In the genomic region with DNA sequence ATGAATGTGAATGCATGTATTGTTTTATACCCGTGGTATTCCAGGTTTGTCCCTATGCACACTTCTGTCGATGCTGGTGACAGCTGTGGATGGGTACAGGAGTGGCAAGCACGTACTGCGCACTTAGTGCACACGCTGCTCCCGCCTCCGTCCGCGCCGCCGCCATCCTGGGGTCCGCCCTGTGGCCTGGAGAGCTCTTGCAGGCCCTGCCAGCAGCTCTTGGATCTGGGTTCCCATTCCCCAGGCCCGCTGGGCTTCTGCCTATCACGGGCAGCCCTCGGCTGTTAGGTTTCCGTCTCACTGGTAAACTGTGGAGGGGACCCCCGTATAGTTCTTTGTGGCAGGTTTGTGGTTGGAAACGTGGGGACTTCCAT, we compare ENCODE assay signal across 10 cellular contexts. TPM values are rescaled to one million over a fixed set of nuclear protein-coding genes. Genes with fewer than 3 reads are reported as not detected.
DNase-seq lines count a peak whose midpoint lies in the region; ATAC-seq, FAIRE-seq and TF ChIP-seq lines count a peak whose summit lies in the region.
"Had no signal": no experiment of that assay in that cellular context is flagged by ENCODE, and none has a peak within 500 bp of the region (broad histone marks: within the 10 kb centered on the region; RNA-seq: fewer than 3 reads in every experiment).

No MANE protein-coding gene starts in this region.

- no peaks in the 10 kb centered on the region for H3K36me3 ChIP-seq in body of pancreas (replicated peaks in 1 of 2; ENCODE audit: insufficient read depth in 1 of 2, low read depth in 2 of 2)
- no peaks in the 10 kb centered on the region for H3K36me3 ChIP-seq in heart left ventricle
- no peaks in the 10 kb centered on the region for H3K36me3 ChIP-seq in psoas muscle (ENCODE audit: insufficient read depth in 1 of 2, low read depth in 1 of 2)

- no peak for FAIRE-seq in GM12892 (lab: Jason Lieb, UNC)
- FAIRE-seq: colon had no signal

- H3K27ac ChIP-seq in body of pancreas (peak overlapping the region; percentile 46 to 83 (median 68)), heart left ventricle (peak overlapping the region; percentile 89 to 98 (median 95)), psoas muscle (peak overlapping the region; percentile 86)

- no peaks in the 10 kb centered on the region for H3K27me3 ChIP-seq in body of pancreas
- H3K27me3 ChIP-seq in heart left ventricle = peaks cover 0 to 16% (median 0%) of the 10 kb centered on the region in 9 donors
- H3K27me3 ChIP-seq in psoas muscle (ENCODE audit: insufficient read depth in 3 of 3, low read length in 2 of 3) = no peaks in the 10 kb centered on the region

- TF ChIP-seq CTCF in AG10803 (conservative IDR thresholded peaks at IDR 0.05; ENCODE audit: low read length) (no peak), body of pancreas (IDR thresholded peaks at IDR 0.05) (no peak), heart left ventricle (IDR thresholded peaks at IDR 0.05) (no peak), psoas muscle (IDR thresholded peaks at IDR 0.05) (peak; percentile 16)

- H3K9me3 ChIP-seq in body of pancreas = no peaks in the 10 kb centered on the region
- no peaks in the 10 kb centered on the region for H3K9me3 ChIP-seq in heart left ventricle
- H3K9me3 ChIP-seq in psoas muscle = no peaks in the 10 kb centered on the region

- DNase-seq in AG10803 (ENCODE audit: low read depth) (peak; percentile 33), body of pancreas (peak in 1 of 4 donors; percentile 27), heart left ventricle (peak in 3 of 5 donors; percentile 58 to 73 (median 63)), psoas muscle (peak; percentile 52 to 80), GM12892 (ENCODE audit: insufficient read length) (no peak), nucleus accumbens (lab: John Stamatoyannopoulos, UW) (no peak), CD1c-positive myeloid dendritic cell (ENCODE audit: extremely low spot score) (no peak)
- DNase-seq: NCI-H748 treated with DMSO at 0.1 percent for 48 hours had no signal

- intact Hi-C loops in body of pancreas (cut with DNase I) = no loop called here
- intact Hi-C loops in heart left ventricle (cut with DNase I) = loop anchor here in 1 of 10 donors (10.0 kb wide), 1 partner anchor 633 kb away; no protein-coding TSS in a partner anchor
- intact Hi-C loops in psoas muscle (cut with DNase I) = no loop called here

- H3K4me1 ChIP-seq in body of pancreas = peaks cover 75% of the 10 kb centered on the region
- peaks cover 29 to 85% (median 68%) of the 10 kb centered on the region in 12 donors for H3K4me1 ChIP-seq in heart left ventricle
- peaks cover 61% of the 10 kb centered on the region for H3K4me1 ChIP-seq in psoas muscle

- peak overlapping the region; percentile 84 for H3K4me3 ChIP-seq in AG10803 (ENCODE audit: low read length)
- H3K4me3 ChIP-seq in body of pancreas = no peak overlapping the region
- peak overlapping the region in 11 of 12 donors; percentile 36 to 100 (median 97) for H3K4me3 ChIP-seq in heart left ventricle
- H3K4me3 ChIP-seq in psoas muscle = peak overlapping the region; percentile 98

- WGBS in body of pancreas, 2 donors = 59 to 68% methylated on average over 13 to 18 of the region's 18 CpGs
- WGBS in heart left ventricle, 4 donors = 22 to 51% (median 27%) methylated on average over 18 of the region's 18 CpGs
- WGBS in psoas muscle, 3 donors = 4 to 37% (median 13%) methylated on average over 18 of the region's 18 CpGs

- no peak for ATAC-seq in body of pancreas
- ATAC-seq in heart left ventricle = peak in 3 of 4 donors; percentile 12 to 32 (median 16)
- peak; percentile 27 to 63 (median 50) for ATAC-seq in psoas muscle
- no peak for ATAC-seq in HG03039 (IDR thresholded peaks at IDR 0.05; ENCODE audit: unreplicated experiment)

- TF ChIP-seq POLR2A in body of pancreas (IDR thresholded peaks at IDR 0.05) (no peak), heart left ventricle (IDR thresholded peaks at IDR 0.05) (no peak), GM12892 (IDR thresholded peaks at IDR 0.05; ENCODE audit: low read depth, low read length) (no peak)

RNA-seq across cellular contexts. Expression of a gene that starts 4.0 kb away (rescaled TPM):
- total RNA-seq in body of pancreas (10 to 100 TPM; 27.2 to 37.2 TPM), heart left ventricle (10 to 100 TPM; 55.3 to 91.8 (median 70.9) TPM), psoas muscle (10 to 100 TPM; 46.7 to 62.4 (median 52.0) TPM)
- polyA plus RNA-seq in heart left ventricle (10 to 100 TPM; 43.5 to 74.6 TPM), psoas muscle (10 to 100 TPM; 32.9 to 85.2 (median 33.4) TPM)
- polyA plus RNA-seq in GM12892 (2012; ENCODE audit: missing spikeins) = 3.7 TPM

RNA-seq across cellular contexts. Expression of a gene that starts 35.8 kb away (rescaled TPM):
- total RNA-seq in body of pancreas (100 to 1,000 TPM; 166 to 254 TPM), heart left ventricle (1,000 to 10,000 TPM in 1 of 9 donors, 100 to 1,000 TPM in 8; 593 to 1,121 (median 711) TPM), psoas muscle (100 to 1,000 TPM; 390 to 607 (median 551) TPM)
- polyA plus RNA-seq in heart left ventricle (1,000 to 10,000 TPM in 1 of 2 donors, 100 to 1,000 TPM in 1; 686 to 1,459 TPM), psoas muscle (100 to 1,000 TPM; 450 to 786 (median 780) TPM)
- polyA plus RNA-seq in GM12892 (2012; ENCODE audit: missing spikeins) = 137 TPM

RNA-seq across cellular contexts. Expression of a gene that starts 37.7 kb away (rescaled TPM):
- total RNA-seq in body of pancreas (1 to 10 TPM; 1.6 to 2.6 TPM), heart left ventricle (10 to 100 TPM in 1 of 9 donors, 1 to 10 TPM in 8; 1.1 to 15.2 (median 2.1) TPM), psoas muscle (1 to 10 TPM in 3 of 4 donors, under 1 TPM in 1; 0.91 to 1.9 (median 1.3) TPM)
- polyA plus RNA-seq in heart left ventricle (1 to 10 TPM in 1 of 2 donors, under 1 TPM in 1; 0.69 to 1.5 TPM), psoas muscle (under 1 TPM; 0.18 to 0.56 (median 0.31) TPM)
- polyA plus RNA-seq in GM12892 (2012; ENCODE audit: missing spikeins) = 24.1 TPM

Comparison
In these comparisons a context has a peak if more than half of its experiments do, and no peak if none do; other contexts are left out.
1. DNase-seq: peak in AG10803 (single experiment), heart left ventricle (3 of 5) and psoas muscle (2 of 2); none in GM12892 (single experiment), nucleus accumbens (0 of 56) and CD1c-positive myeloid dendritic cell (single experiment).
2. H3K4me3 ChIP-seq: peak in AG10803 (single experiment), heart left ventricle (11 of 12) and psoas muscle (single experiment); none in body of pancreas (0 of 2).
3. ATAC-seq: peak in heart left ventricle (3 of 4) and psoas muscle (4 of 4); none in body of pancreas (single experiment) and HG03039 (single experiment).
4. Peak in every context shown above with its lines, with median percentiles within 50 percentile points of each other: H3K27ac ChIP-seq.